ENCODE assay signal across 28 cellular contexts in genomic region chr13:92761710-92762109, GRCh38.
"Had no signal": no experiment of that assay in that cellular context is flagged by ENCODE, and none has a peak within 500 bp of the region (broad histone marks: within the 10 kb centered on the region; RNA-seq: fewer than 3 reads in every experiment).

No MANE protein-coding gene starts in this region.

- H3K36me3 Mint-ChIP-seq: natural killer cell; stimulated activated effector memory CD8-positive, alpha-beta T cell treated with anti-CD3 and anti-CD28 coated beads, Interleukin-12 subunit alpha, Interleukin-12 subunit beta, amount 100 ng/mL, for 72 hours; stimulated activated naive B cell treated with anti-CD40 and anti-IgM and Interleukin-4, amounts not matched to agents 10 μg/mL and 1 μg/mL and 100 μg/mL, for 72 hours had no signal

- H3K79me2 ChIP-seq: parathyroid adenoma had no signal

- H3K9me3 ChIP-seq: ovary, thyroid gland, vagina had no signal

- H3K4me2 ChIP-seq: neural progenitor cell had no signal

- H3K27ac Mint-ChIP-seq: natural killer cell; nephron; neural progenitor cell; progenitor cell of endocrine pancreas; stimulated activated effector memory CD8-positive, alpha-beta T cell treated with anti-CD3 and anti-CD28 coated beads, Interleukin-12 subunit alpha, Interleukin-12 subunit beta, amount 100 ng/mL, for 72 hours; stimulated activated naive B cell treated with anti-CD40 and anti-IgM and Interleukin-4, amounts not matched to agents 10 μg/mL and 1 μg/mL and 100 μg/mL, for 72 hours; stimulated activated naive CD8-positive, alpha-beta T cell treated with anti-CD3 and anti-CD28 coated beads, Interleukin-15, Interleukin-2, amounts not matched to agents 100 ng/mL and 50 ng/mL, for 24 hours had no signal

- H3K9ac ChIP-seq: neural progenitor cell, parathyroid adenoma had no signal

- DNase-seq: natural killer cell; occipital lobe; ovary; posterior cingulate gyrus; psoas muscle; right cardiac atrium; small intestine; stimulated activated CD4-positive, alpha-beta T cell treated with anti-CD3 and anti-CD28 coated beads, Interleukin-15, amount 100 ng/mL, for 24 hours; stimulated activated CD4-positive, alpha-beta T cell treated with anti-CD3 and anti-CD28 coated beads, Interleukin-2, amount 100 ng/mL, for 24 hours; stimulated activated CD4-positive, alpha-beta T cell treated with anti-CD3 and anti-CD28 coated beads, Interleukin-2, amount 100 ng/mL, for 48 hours; stimulated activated CD4-positive, alpha-beta T cell treated with anti-CD3 and anti-CD28 coated beads, Interleukin-4, amount 100 ng/mL, for 24 hours; stimulated activated naive B cell treated with anti-CD40 and anti-IgM and Interleukin-4, amounts not matched to agents 10 μg/mL and 1 μg/mL and 100 μg/mL, for 72 hours; stimulated activated naive CD4-positive, alpha-beta T cell treated with Interleukin-2 at 50 U/mL for 16 hours; stomach; thyroid gland; trophoblast cell; upper lobe of left lung had no signal

- H3K27me3 Mint-ChIP-seq: progenitor cell of endocrine pancreas; stimulated activated naive B cell treated with anti-CD40 and anti-IgM and Interleukin-4, amounts not matched to agents 10 μg/mL and 1 μg/mL and 100 μg/mL, for 72 hours; stimulated activated naive CD8-positive, alpha-beta T cell treated with anti-CD3 and anti-CD28 coated beads, Interleukin-15, Interleukin-2, amounts not matched to agents 100 ng/mL and 50 ng/mL, for 24 hours had no signal

- H3K27me3 ChIP-seq: neural progenitor cell, ovary, stomach, thyroid gland, tibial nerve, upper lobe of left lung, vagina had no signal

- H3K4me3 Mint-ChIP-seq: natural killer cell; nephron; neural progenitor cell; stimulated activated effector memory CD8-positive, alpha-beta T cell treated with anti-CD3 and anti-CD28 coated beads, Interleukin-12 subunit alpha, Interleukin-12 subunit beta, amount 100 ng/mL, for 72 hours; stimulated activated naive B cell treated with anti-CD40 and anti-IgM and Interleukin-4, amounts not matched to agents 10 μg/mL and 1 μg/mL and 100 μg/mL, for 72 hours; stimulated activated naive CD8-positive, alpha-beta T cell treated with anti-CD3 and anti-CD28 coated beads, Interleukin-15, Interleukin-2, amounts not matched to agents 100 ng/mL and 50 ng/mL, for 24 hours had no signal

- FAIRE-seq: small intestine, urothelium cell line had no signal

- ATAC-seq: natural killer cell; psoas muscle; right cardiac atrium; sciatic nerve; stimulated activated effector memory CD8-positive, alpha-beta T cell treated with anti-CD3 and anti-CD28 coated beads, Interleukin-12 subunit alpha, Interleukin-12 subunit beta, amount 100 ng/mL, for 72 hours; stimulated activated naive B cell treated with anti-CD40 and anti-IgM and Interleukin-4, amounts not matched to agents 10 μg/mL and 1 μg/mL and 100 μg/mL, for 72 hours had no signal

- H3K27ac ChIP-seq: neural progenitor cell, ovary, parathyroid adenoma, psoas muscle, stomach, thoracic aorta, thyroid gland, tibial nerve, upper lobe of left lung, vagina had no signal

- H3K4me3 ChIP-seq: neural progenitor cell, ovary, psoas muscle, stomach, thoracic aorta, thyroid gland, tibial nerve, upper lobe of left lung, vagina had no signal

- H3K36me3 ChIP-seq: ovary, stomach, thoracic aorta, thyroid gland, tibial nerve, upper lobe of left lung, vagina had no signal

- H3K4me1 Mint-ChIP-seq: natural killer cell; nephron; neural progenitor cell; stimulated activated effector memory CD8-positive, alpha-beta T cell treated with anti-CD3 and anti-CD28 coated beads, Interleukin-12 subunit alpha, Interleukin-12 subunit beta, amount 100 ng/mL, for 72 hours; stimulated activated naive B cell treated with anti-CD40 and anti-IgM and Interleukin-4, amounts not matched to agents 10 μg/mL and 1 μg/mL and 100 μg/mL, for 72 hours had no signal

- H2AFZ ChIP-seq: neural progenitor cell, parathyroid adenoma had no signal

- H3K4me1 ChIP-seq: neural progenitor cell, parathyroid adenoma, psoas muscle, stomach, thyroid gland, tibial nerve, upper lobe of left lung, vagina had no signal
